9 cellular contexts compared by ENCODE assay signal in genomic region chr12:119061208-119061796, GRCh38.
DNase-seq lines count a peak whose midpoint lies in the region; ATAC-seq and TF ChIP-seq lines count a peak whose summit lies in the region.
"Had no signal": no experiment of that assay in that cellular context is flagged by ENCODE, and none has a peak within 500 bp of the region (broad histone marks: within the 10 kb centered on the region; RNA-seq: fewer than 3 reads in every experiment).

No MANE protein-coding gene starts in this region.

- intact Hi-C loops in CD14-positive monocyte (cut with micrococcal nuclease) = no loop called here

- no peak for TF ChIP-seq CTCF in cardiac fibroblast (IDR thresholded peaks at IDR 0.05; ENCODE audit: low read depth, low read length)
- TF ChIP-seq CTCF in CD14-positive monocyte (IDR thresholded peaks at IDR 0.05) = no peak

- peaks cover 0 to 2% (median 1%) of the 10 kb centered on the region in 3 donors for H3K27me3 Mint-ChIP-seq in CD14-positive monocyte (ENCODE audit: low read depth in 3 of 3)

- H3K4me3 Mint-ChIP-seq in CD14-positive monocyte = no peak overlapping the region
- H3K4me3 Mint-ChIP-seq: IgD-negative memory B cell had no signal

- no peak for ATAC-seq in GM19395 (IDR thresholded peaks at IDR 0.05; ENCODE audit: unreplicated experiment)

- H3K36me3 Mint-ChIP-seq in CD14-positive monocyte = no peaks in the 10 kb centered on the region
- H3K36me3 Mint-ChIP-seq: IgD-negative memory B cell had no signal

- no peak overlapping the region for H3K4me3 ChIP-seq in cardiac fibroblast (replicated peaks in 1 of 2; ENCODE audit: low read depth in 2 of 2, low read length in 2 of 2)

- H3K27ac Mint-ChIP-seq in CD14-positive monocyte = no peak overlapping the region
- H3K27ac Mint-ChIP-seq: IgD-negative memory B cell had no signal

- H3K4me1 Mint-ChIP-seq in CD14-positive monocyte = no peaks in the 10 kb centered on the region
- H3K4me1 Mint-ChIP-seq: IgD-negative memory B cell had no signal

- H3K9me3 Mint-ChIP-seq in CD14-positive monocyte = no peaks in the 10 kb centered on the region

- DNase-seq in DMS53 (lab: John Stamatoyannopoulos, UW) = peak; percentile 49
- no peak for DNase-seq in DMS53 treated with DMSO at 0.1 percent for 48 hours (lab: John Stamatoyannopoulos, UW; ENCODE audit: unreplicated experiment)
- peak; percentile 44 for DNase-seq in NCI-H460 (ENCODE audit: extremely low read depth, low read depth)
- DNase-seq in cardiac fibroblast (ENCODE audit: low read depth in 2 of 2) = peak; percentile 35 to 50
- peak; percentile 73 for DNase-seq in mucosa of gallbladder (ENCODE audit: low spot score)
- no peak for DNase-seq in NCI-H1105 (lab: John Stamatoyannopoulos, UW)
- no peak for DNase-seq in CD14-positive monocyte (ENCODE audit: low spot score)

Comparison
In these comparisons a context has a peak if more than half of its experiments do, and no peak if none do; other contexts are left out.
1. DNase-seq: peak in DMS53 (single experiment), NCI-H460 (single experiment), cardiac fibroblast (2 of 2) and mucosa of gallbladder (single experiment); none in DMS53 treated with DMSO at 0.1 percent for 48 hours (single experiment), NCI-H1105 (single experiment) and CD14-positive monocyte (single experiment).